ENCODE assay signal across 29 cellular contexts in the genomic region with DNA sequence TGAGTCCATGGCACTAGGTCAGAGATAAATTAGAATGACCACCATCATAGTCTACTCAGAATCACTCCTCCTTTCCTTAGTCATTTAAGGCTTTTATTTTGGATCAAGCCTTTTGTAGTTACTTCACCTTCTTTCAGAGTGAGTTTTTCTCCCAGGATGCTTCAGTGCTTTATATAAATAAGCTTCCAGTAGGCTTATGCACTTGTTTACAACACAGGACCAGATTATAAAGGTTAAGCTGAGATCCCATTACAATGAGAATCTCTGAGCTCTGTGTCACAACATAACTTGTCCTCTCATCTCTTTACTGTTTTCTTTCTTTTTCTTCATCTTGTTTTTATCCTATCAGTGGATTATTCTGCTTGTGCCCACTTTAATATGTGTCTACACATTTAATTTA.
"Had no signal": no experiment of that assay in that cellular context is flagged by ENCODE, and none has a peak within 500 bp of the region (broad histone marks: within the 10 kb centered on the region; RNA-seq: fewer than 3 reads in every experiment).

No MANE protein-coding gene starts in this region.

- H3K4me1 Mint-ChIP-seq: activated naive CD4-positive, alpha-beta T cell treated with anti-CD3 and anti-CD28 coated beads, Interleukin-2, amount 10 ng/mL, durations not matched to agents 7 days and 5 days; activated naive CD8-positive, alpha-beta T cell treated with anti-CD3 and anti-CD28 coated beads, Interleukin-2, amount 10 ng/mL, durations not matched to agents 7 days and 5 days; naive thymus-derived CD4-positive, alpha-beta T cell; stimulated activated naive B cell treated with anti-CD40 and anti-IgM and Interleukin-4, amounts not matched to agents 10 μg/mL and 1 μg/mL and 100 μg/mL, for 72 hours; T-cell had no signal

- ATAC-seq: gastroesophageal sphincter; left cardiac atrium; naive thymus-derived CD4-positive, alpha-beta T cell; pancreas; stimulated activated naive B cell treated with anti-CD40 and anti-IgM and Interleukin-4, amounts not matched to agents 10 μg/mL and 1 μg/mL and 100 μg/mL, for 72 hours; T-cell had no signal

- DNase-seq: activated CD4-positive, alpha-beta T cell treated with anti-CD3 and anti-CD28 coated beads for 4 hours; activated CD4-positive, alpha-beta T cell treated with anti-CD3 and anti-CD28 coated beads, Interleukin-2, amount 50 U/mL, for 4 hours; activated gamma-delta T cell; activated naive CD4-positive, alpha-beta T cell treated with anti-CD3 and anti-CD28 coated beads, Interleukin-2, amount 10 ng/mL, durations not matched to agents 7 days and 5 days; activated naive CD8-positive, alpha-beta T cell treated with anti-CD3 and anti-CD28 coated beads, Interleukin-2, amount 10 ng/mL, durations not matched to agents 7 days and 5 days; activated T-cell treated with anti-CD3 and anti-CD28 coated beads for 4 hours; amygdala; caudate nucleus; left cardiac atrium; mammary epithelial cell; midbrain; naive thymus-derived CD4-positive, alpha-beta T cell; pancreas; psoas muscle; sigmoid colon; small intestine; stimulated activated CD4-positive, alpha-beta T cell treated with anti-CD3 and anti-CD28 coated beads, Interleukin-4, amount 100 ng/mL, for 4 hours; stimulated activated CD8-positive, alpha-beta memory T cell treated with anti-CD3 and anti-CD28 coated beads, Interleukin-4, amount 100 ng/mL, for 48 hours; stimulated activated naive B cell treated with anti-CD40 and anti-IgM and Interleukin-4, amounts not matched to agents 10 μg/mL and 1 μg/mL and 100 μg/mL, for 72 hours; stomach; T-cell; thyroid gland; upper lobe of left lung had no signal

- H3K27me3 Mint-ChIP-seq: activated naive CD4-positive, alpha-beta T cell treated with anti-CD3 and anti-CD28 coated beads, Interleukin-2, amount 10 ng/mL, durations not matched to agents 7 days and 5 days; activated naive CD8-positive, alpha-beta T cell treated with anti-CD3 and anti-CD28 coated beads, Interleukin-2, amount 10 ng/mL, durations not matched to agents 7 days and 5 days; dendritic cell treated with granulocyte-macrophage colony-stimulating factor and Interleukin-4, amounts not matched to agents 40 ng/mL and 50 ng/mL, for 4 days; naive thymus-derived CD4-positive, alpha-beta T cell; stimulated activated naive B cell treated with anti-CD40 and anti-IgM and Interleukin-4, amounts not matched to agents 10 μg/mL and 1 μg/mL and 100 μg/mL, for 72 hours; T-cell had no signal

- H3K4me3 ChIP-seq: esophagus muscularis mucosa, gastroesophageal sphincter, hepatocyte, pancreas, psoas muscle, sigmoid colon, stomach, thyroid gland, upper lobe of left lung, vagina had no signal

- H3K4me3 Mint-ChIP-seq: activated naive CD4-positive, alpha-beta T cell treated with anti-CD3 and anti-CD28 coated beads, Interleukin-2, amount 10 ng/mL, durations not matched to agents 7 days and 5 days; activated naive CD8-positive, alpha-beta T cell treated with anti-CD3 and anti-CD28 coated beads, Interleukin-2, amount 10 ng/mL, durations not matched to agents 7 days and 5 days; activated T-helper 1 cell treated with anti-CD3 and anti-CD28 coated beads, Interleukin-12 subunit alpha, Interleukin-12 subunit beta, Interleukin-2, Interleukin-4 antibody, amounts not matched to agents 30 ng/mL and 10 ng/mL and 1 ng/mL, durations not matched to agents 14 hours and 24 hours and 36 hours; dendritic cell treated with granulocyte-macrophage colony-stimulating factor and Interleukin-4, amounts not matched to agents 40 ng/mL and 50 ng/mL, for 4 days; naive thymus-derived CD4-positive, alpha-beta T cell; stimulated activated naive B cell treated with anti-CD40 and anti-IgM and Interleukin-4, amounts not matched to agents 10 μg/mL and 1 μg/mL and 100 μg/mL, for 72 hours; T-cell had no signal

- H3K27ac Mint-ChIP-seq: activated naive CD4-positive, alpha-beta T cell treated with anti-CD3 and anti-CD28 coated beads, Interleukin-2, amount 10 ng/mL, durations not matched to agents 7 days and 5 days; activated naive CD8-positive, alpha-beta T cell treated with anti-CD3 and anti-CD28 coated beads, Interleukin-2, amount 10 ng/mL, durations not matched to agents 7 days and 5 days; activated T-helper 1 cell treated with anti-CD3 and anti-CD28 coated beads, Interleukin-12 subunit alpha, Interleukin-12 subunit beta, Interleukin-2, Interleukin-4 antibody, amounts not matched to agents 30 ng/mL and 10 ng/mL and 1 ng/mL, durations not matched to agents 14 hours and 24 hours and 36 hours; dendritic cell treated with granulocyte-macrophage colony-stimulating factor and Interleukin-4, amounts not matched to agents 40 ng/mL and 50 ng/mL, for 4 days; naive thymus-derived CD4-positive, alpha-beta T cell; stimulated activated naive B cell treated with anti-CD40 and anti-IgM and Interleukin-4, amounts not matched to agents 10 μg/mL and 1 μg/mL and 100 μg/mL, for 72 hours; T-cell had no signal

- H3K36me3 ChIP-seq: pancreas, vagina had no signal

- H3K9me3 Mint-ChIP-seq: activated naive CD8-positive, alpha-beta T cell treated with anti-CD3 and anti-CD28 coated beads, Interleukin-2, amount 10 ng/mL, durations not matched to agents 7 days and 5 days; dendritic cell treated with granulocyte-macrophage colony-stimulating factor and Interleukin-4, amounts not matched to agents 40 ng/mL and 50 ng/mL, for 4 days; T-cell had no signal

- H3K27me3 ChIP-seq: esophagus muscularis mucosa, gastroesophageal sphincter, hepatocyte, pancreas, sigmoid colon, stomach, thyroid gland, upper lobe of left lung, vagina had no signal
